In the genomic region with DNA sequence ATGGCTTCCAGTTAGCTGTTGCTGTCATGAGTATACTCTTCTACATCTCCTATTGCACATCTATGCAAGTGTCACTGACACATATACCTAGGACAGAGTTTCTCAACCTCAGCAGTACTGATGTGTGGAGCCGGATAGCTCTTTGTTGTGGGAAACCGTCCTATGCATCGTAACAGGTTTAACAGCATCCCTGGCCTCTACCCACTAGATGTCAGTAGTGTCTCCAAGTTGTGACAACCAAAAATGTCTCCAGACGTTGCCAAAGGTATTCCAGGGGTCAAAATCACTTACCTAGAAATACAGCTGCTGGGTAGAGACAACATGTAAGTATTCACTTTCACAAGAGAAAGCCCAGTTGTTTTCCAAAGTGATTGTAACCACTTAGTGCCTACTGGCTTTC, we compare ENCODE assay signal across 8 cellular contexts.
A peak's percentile ranks its signal among the peaks of the same experiment; 100 is the strongest.
DNase-seq lines count a peak whose midpoint lies in the region; ATAC-seq and TF ChIP-seq lines count a peak whose summit lies in the region.

No MANE protein-coding gene starts in this region.

- no peaks in the 10 kb centered on the region for H4K20me1 ChIP-seq in SK-N-SH (ENCODE audit: insufficient read depth)

- no TSS peak for BruUV-seq in Calu3 (replicated peaks; lab: Mats Ljungman, UMichigan)

- CTCF ChIA-PET in Calu3 (lab: Charles Lee) (interaction anchor here (0.6 to 1.8 kb wide), 5 partner anchors 617 to 1242 kb away, joined by 3 to 10 read pairs (median 3); no protein-coding TSS in a partner anchor), SK-N-SH (lab: Yijun Ruan, JAX) (interaction anchor here (0.6 to 1.7 kb wide), 9 partner anchors 9 to 1032 kb away, joined by 3 to 5 read pairs (median 3); no protein-coding TSS in a partner anchor)

- H3K27ac Mint-ChIP-seq in Calu3 (ENCODE audit: unreplicated experiment), result no peak overlapping the region

- H3K4me2 ChIP-seq in SK-N-SH, result no peak overlapping the region

- DNase-seq in Calu3 (peak; percentile 18), Kasumi-1 (lab: John Stamatoyannopoulos, UW) (peak; percentile 46 to 53), SK-N-SH (peak; percentile 5), iPS DF 6.9 (ENCODE audit: low read depth, low spot score) (peak; percentile 37), GM19238 (ENCODE audit: insufficient read length, low spot score) (no peak), mesenteric fat pad (ENCODE audit: low spot score) (no peak), DMS153 (lab: John Stamatoyannopoulos, UW) (no peak)

- H3K4me1 ChIP-seq in SK-N-SH (ENCODE audit: control insufficient read depth in 1 of 2, insufficient read depth in 2 of 2, low read depth in 1 of 2, low read length in 1 of 2), result no peaks in the 10 kb centered on the region
- no peaks in the 10 kb centered on the region for H3K4me1 ChIP-seq in iPS DF 6.9 (ENCODE audit: control insufficient read depth, insufficient read depth, low read length)

- TF ChIP-seq RAD21 in SK-N-SH (IDR thresholded peaks at IDR 0.05; ENCODE audit: low read length), result peak; percentile 63

- H3K9me3 Mint-ChIP-seq in Calu3 (ENCODE audit: low read depth, unreplicated experiment), result no peaks in the 10 kb centered on the region

- H2AFZ ChIP-seq in SK-N-SH (ENCODE audit: low read depth), result no peak overlapping the region

- no peaks in the 10 kb centered on the region for H3F3A ChIP-seq in SK-N-SH (replicated peaks; ENCODE audit: insufficient read depth)

- no peaks in the 10 kb centered on the region for H3K79me2 ChIP-seq in SK-N-SH (ENCODE audit: insufficient read depth)

- ATAC-seq in HG03432 (IDR thresholded peaks at IDR 0.05; ENCODE audit: unreplicated experiment), result no peak

- 4% methylated on average over 4 of the region's 4 CpGs for WGBS in SK-N-SH (ENCODE audit: low lambda C conversion rate)
- no CpG with 5 or more reads among the region's 4 CpGs for WGBS in iPS DF 6.9 (ENCODE audit: insufficient coverage, insufficient read length)

- POLR2A ChIA-PET in SK-N-SH (lab: Yijun Ruan, JAX), result no interaction called here

- H3K9ac ChIP-seq in SK-N-SH, result no peak overlapping the region

- no peak for TF ChIP-seq CTCF in Calu3 (IDR thresholded peaks at IDR 0.05; ENCODE audit: unreplicated experiment)
- peak; percentile 62 for TF ChIP-seq CTCF in SK-N-SH (IDR thresholded peaks at IDR 0.05)

- no peaks in the 10 kb centered on the region for H3K4me1 Mint-ChIP-seq in Calu3 (ENCODE audit: low read depth, unreplicated experiment)

- H3K36me3 Mint-ChIP-seq in Calu3 (ENCODE audit: insufficient read depth, unreplicated experiment), result no peaks in the 10 kb centered on the region

- no peak for TF ChIP-seq EP300 in SK-N-SH (IDR thresholded peaks at IDR 0.05; ENCODE audit: borderline replicate concordance in 1 of 2, low read depth in 1 of 2, low read length in 1 of 2)

- no peak overlapping the region for H3K4me3 Mint-ChIP-seq in Calu3 (ENCODE audit: low read depth, unreplicated experiment)

- no peaks in the 10 kb centered on the region for H3K9me2 ChIP-seq in SK-N-SH

- no peaks in the 10 kb centered on the region for H3K9me3 ChIP-seq in SK-N-SH
- no peaks in the 10 kb centered on the region for H3K9me3 ChIP-seq in iPS DF 6.9 (ENCODE audit: control insufficient read depth, insufficient read depth, low read length)

- H3K27ac ChIP-seq in SK-N-SH (ENCODE audit: low read depth in 2 of 2, low read length in 1 of 2) (no peak overlapping the region), iPS DF 6.9 (ENCODE audit: low read length) (no peak overlapping the region)

- H3K4me3 ChIP-seq in SK-N-SH (ENCODE audit: low read depth in 2 of 2, low read length in 1 of 2) (peak overlapping the region in 1 of 2 experiments; percentile 27; a peak in 1 of 4 replicates), iPS DF 6.9 (ENCODE audit: low read length) (no peak overlapping the region)

- H3K27me3 ChIP-seq in SK-N-SH (ENCODE audit: insufficient read depth), result no peaks in the 10 kb centered on the region
- H3K27me3 ChIP-seq in iPS DF 6.9 (ENCODE audit: control insufficient read depth, insufficient read depth, low read length), result no peaks in the 10 kb centered on the region

- no peaks in the 10 kb centered on the region for H3K27me3 Mint-ChIP-seq in Calu3 (ENCODE audit: unreplicated experiment)

- H3K36me3 ChIP-seq in SK-N-SH (replicated peaks in 1 of 2; ENCODE audit: control insufficient read depth in 1 of 2, insufficient read depth in 2 of 2, low read length in 1 of 2) (no peaks in the 10 kb centered on the region), iPS DF 6.9 (ENCODE audit: control insufficient read depth, insufficient read depth, low read length) (no peaks in the 10 kb centered on the region)

- intact Hi-C loops in Calu3 (cut with micrococcal nuclease; ENCODE audit: unreplicated experiment), result loop anchor here (1.0 to 2.0 kb wide), 2 partner anchors 826 to 1032 kb away; no protein-coding TSS in a partner anchor

TF ChIP-seq in SK-N-SH, 30 proteins besides CTCF, POLR2A, EP300 and RAD21:
- TF ChIP-seq JUND (IDR thresholded peaks at IDR 0.05) (no peak), SMC3 (IDR thresholded peaks at IDR 0.05; ENCODE audit: low read depth, low read length) (peak; percentile 40)

Comparison
In these comparisons a context has a peak if more than half of its experiments do, and no peak if none do; other contexts are left out.
1. DNase-seq: peak in Calu3 (single experiment), Kasumi-1 (2 of 2), SK-N-SH (single experiment) and iPS DF 6.9 (single experiment); none in GM19238 (single experiment), mesenteric fat pad (single experiment) and DMS153 (single experiment).